24 cellular contexts compared by ENCODE assay signal in the genomic region with DNA sequence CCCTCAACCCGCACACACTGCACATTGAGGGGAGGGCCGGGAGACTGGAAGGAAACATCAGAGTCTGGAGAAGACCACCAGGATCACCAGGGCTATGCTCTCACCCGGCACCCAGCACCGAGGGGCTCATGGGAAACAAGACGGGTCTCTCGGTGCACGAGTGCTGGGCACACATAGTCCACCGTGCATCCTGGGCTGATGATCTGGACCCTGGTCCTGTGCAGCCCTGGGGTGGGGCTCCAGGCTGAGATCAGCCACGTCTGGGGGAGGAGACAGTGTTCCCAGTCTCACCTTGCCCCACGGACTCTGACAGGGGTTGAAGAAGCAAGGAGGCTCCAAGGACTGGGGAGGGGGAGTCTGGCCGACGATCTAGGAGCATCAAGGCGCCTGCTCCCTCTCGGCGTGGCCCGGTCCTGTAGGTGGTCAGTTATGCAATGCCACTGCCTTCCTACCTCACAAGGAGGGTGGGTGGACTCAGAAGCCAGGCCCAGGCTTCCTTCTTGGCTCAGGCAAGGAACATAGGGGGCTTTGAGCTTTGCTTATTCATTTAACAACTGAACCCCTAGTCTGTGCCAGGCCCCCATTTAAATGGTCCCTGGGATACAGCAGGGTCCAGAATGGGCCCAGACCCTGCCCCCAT.
"Had no signal": no experiment of that assay in that cellular context is flagged by ENCODE, and none has a peak within 500 bp of the region (broad histone marks: within the 10 kb centered on the region; RNA-seq: fewer than 3 reads in every experiment).

No MANE protein-coding gene starts in this region.

- H3K4me3 Mint-ChIP-seq: activated CD4-positive, alpha-beta memory T cell treated with anti-CD3 and anti-CD28 coated beads, Interleukin-2, amount 10 ng/mL, durations not matched to agents 7 days and 5 days; activated CD4-positive, alpha-beta T cell treated with anti-CD3 and anti-CD28 coated beads, Interleukin-2, amount 10 ng/mL, durations not matched to agents 7 days and 5 days; activated naive CD8-positive, alpha-beta T cell; activated T-cell treated with anti-CD3 and anti-CD28 coated beads, Interleukin-2, amount 50 U/mL, for 24 hours; dendritic cell treated with granulocyte-macrophage colony-stimulating factor and Interleukin-4, amounts not matched to agents 40 ng/mL and 50 ng/mL, for 4 days; naive thymus-derived CD4-positive, alpha-beta T cell; stimulated activated effector memory CD8-positive, alpha-beta T cell treated with anti-CD3 and anti-CD28 coated beads, Interleukin-12 subunit alpha, Interleukin-12 subunit beta, amount 100 ng/mL, for 72 hours; stimulated activated naive CD8-positive, alpha-beta T cell treated with anti-CD3 and anti-CD28 coated beads, Interleukin-15, Interleukin-2, amounts not matched to agents 100 ng/mL and 50 ng/mL, for 24 hours; T-helper 17 cell; WTC11 had no signal

- H3K9me3 ChIP-seq: body of pancreas, esophagus muscularis mucosa, left ventricle myocardium inferior, right atrium auricular region, SK-N-SH, thyroid gland had no signal

- H3K27ac Mint-ChIP-seq: activated CD4-positive, alpha-beta memory T cell treated with anti-CD3 and anti-CD28 coated beads, Interleukin-2, amount 10 ng/mL, durations not matched to agents 7 days and 5 days; activated CD4-positive, alpha-beta T cell treated with anti-CD3 and anti-CD28 coated beads, Interleukin-2, amount 10 ng/mL, durations not matched to agents 7 days and 5 days; activated naive CD8-positive, alpha-beta T cell; activated T-cell treated with anti-CD3 and anti-CD28 coated beads, Interleukin-2, amount 50 U/mL, for 24 hours; dendritic cell treated with granulocyte-macrophage colony-stimulating factor and Interleukin-4, amounts not matched to agents 40 ng/mL and 50 ng/mL, for 4 days; naive thymus-derived CD4-positive, alpha-beta T cell; stimulated activated effector memory CD8-positive, alpha-beta T cell treated with anti-CD3 and anti-CD28 coated beads, Interleukin-12 subunit alpha, Interleukin-12 subunit beta, amount 100 ng/mL, for 72 hours; stimulated activated naive CD8-positive, alpha-beta T cell treated with anti-CD3 and anti-CD28 coated beads, Interleukin-15, Interleukin-2, amounts not matched to agents 100 ng/mL and 50 ng/mL, for 24 hours; T-helper 17 cell; WTC11 had no signal

- H3K4me1 Mint-ChIP-seq: activated CD4-positive, alpha-beta memory T cell treated with anti-CD3 and anti-CD28 coated beads, Interleukin-2, amount 10 ng/mL, durations not matched to agents 7 days and 5 days; activated CD4-positive, alpha-beta T cell treated with anti-CD3 and anti-CD28 coated beads, Interleukin-2, amount 10 ng/mL, durations not matched to agents 7 days and 5 days; stimulated activated effector memory CD8-positive, alpha-beta T cell treated with anti-CD3 and anti-CD28 coated beads, Interleukin-12 subunit alpha, Interleukin-12 subunit beta, amount 100 ng/mL, for 72 hours; T-helper 17 cell; WTC11 had no signal

- H3K4me3 ChIP-seq: body of pancreas, esophagus muscularis mucosa, left ventricle myocardium inferior, right atrium auricular region, thyroid gland had no signal

- H3K36me3 ChIP-seq: esophagus muscularis mucosa, left ventricle myocardium inferior, right atrium auricular region, thyroid gland had no signal

- H3K27ac ChIP-seq: body of pancreas, esophagus muscularis mucosa, foreskin keratinocyte, left ventricle myocardium inferior, parathyroid adenoma had no signal

- H3K36me3 Mint-ChIP-seq: activated naive CD8-positive, alpha-beta T cell; naive thymus-derived CD4-positive, alpha-beta T cell; stimulated activated effector memory CD8-positive, alpha-beta T cell treated with anti-CD3 and anti-CD28 coated beads, Interleukin-12 subunit alpha, Interleukin-12 subunit beta, amount 100 ng/mL, for 72 hours; WTC11 had no signal

- ATAC-seq: foreskin keratinocyte; naive thymus-derived CD4-positive, alpha-beta T cell; stimulated activated effector memory CD8-positive, alpha-beta T cell treated with anti-CD3 and anti-CD28 coated beads, Interleukin-12 subunit alpha, Interleukin-12 subunit beta, amount 100 ng/mL, for 72 hours; T-helper 17 cell; WTC11 had no signal

- H3K27me3 ChIP-seq: body of pancreas, esophagus muscularis mucosa, foreskin keratinocyte, right atrium auricular region, thyroid gland had no signal

- H3K27me3 Mint-ChIP-seq: activated CD4-positive, alpha-beta T cell treated with anti-CD3 and anti-CD28 coated beads, Interleukin-2, amount 10 ng/mL, durations not matched to agents 7 days and 5 days; activated naive CD8-positive, alpha-beta T cell; activated T-cell treated with anti-CD3 and anti-CD28 coated beads, Interleukin-2, amount 50 U/mL, for 24 hours; naive thymus-derived CD4-positive, alpha-beta T cell; stimulated activated naive CD8-positive, alpha-beta T cell treated with anti-CD3 and anti-CD28 coated beads, Interleukin-15, Interleukin-2, amounts not matched to agents 100 ng/mL and 50 ng/mL, for 24 hours; T-helper 17 cell had no signal

- DNase-seq: activated CD4-positive, alpha-beta memory T cell treated with anti-CD3 and anti-CD28 coated beads, Interleukin-2, amount 10 ng/mL, durations not matched to agents 7 days and 5 days; activated CD4-positive, alpha-beta T cell treated with anti-CD3 and anti-CD28 coated beads for 1 hour; activated CD4-positive, alpha-beta T cell treated with anti-CD3 and anti-CD28 coated beads, Interleukin-2, amount 10 ng/mL, durations not matched to agents 7 days and 5 days; activated CD8-positive, alpha-beta memory T cell treated with anti-CD3 and anti-CD28 coated beads, Interleukin-2, amount 50 U/mL, for 48 hours; activated T-cell treated with anti-CD3 and anti-CD28 coated beads, Interleukin-2, amount 50 U/mL, for 24 hours; body of pancreas; effector CD4-positive, alpha-beta T cell; foreskin keratinocyte; left ventricle myocardium inferior; naive thymus-derived CD4-positive, alpha-beta T cell; SK-N-SH; stimulated activated CD4-positive, alpha-beta T cell treated with anti-CD3 and anti-CD28 coated beads, Interleukin-12 subunit alpha, Interleukin-12 subunit beta, amount 100 ng/mL, for 4 hours; stimulated activated CD4-positive, alpha-beta T cell treated with anti-CD3 and anti-CD28 coated beads, Interleukin-4, amount 100 ng/mL, for 24 hours; T-helper 17 cell; T1000 had no signal

- H3K9me3 Mint-ChIP-seq: activated CD4-positive, alpha-beta memory T cell treated with anti-CD3 and anti-CD28 coated beads, Interleukin-2, amount 10 ng/mL, durations not matched to agents 7 days and 5 days; activated CD4-positive, alpha-beta T cell treated with anti-CD3 and anti-CD28 coated beads, Interleukin-2, amount 10 ng/mL, durations not matched to agents 7 days and 5 days; activated T-cell treated with anti-CD3 and anti-CD28 coated beads, Interleukin-2, amount 50 U/mL, for 24 hours; dendritic cell treated with granulocyte-macrophage colony-stimulating factor and Interleukin-4, amounts not matched to agents 40 ng/mL and 50 ng/mL, for 4 days; naive thymus-derived CD4-positive, alpha-beta T cell; stimulated activated effector memory CD8-positive, alpha-beta T cell treated with anti-CD3 and anti-CD28 coated beads, Interleukin-12 subunit alpha, Interleukin-12 subunit beta, amount 100 ng/mL, for 72 hours; stimulated activated naive CD8-positive, alpha-beta T cell treated with anti-CD3 and anti-CD28 coated beads, Interleukin-15, Interleukin-2, amounts not matched to agents 100 ng/mL and 50 ng/mL, for 24 hours; WTC11 had no signal

- H3K4me1 ChIP-seq: foreskin keratinocyte, parathyroid adenoma had no signal
